14 cellular contexts compared by ENCODE assay signal in the genomic region with DNA sequence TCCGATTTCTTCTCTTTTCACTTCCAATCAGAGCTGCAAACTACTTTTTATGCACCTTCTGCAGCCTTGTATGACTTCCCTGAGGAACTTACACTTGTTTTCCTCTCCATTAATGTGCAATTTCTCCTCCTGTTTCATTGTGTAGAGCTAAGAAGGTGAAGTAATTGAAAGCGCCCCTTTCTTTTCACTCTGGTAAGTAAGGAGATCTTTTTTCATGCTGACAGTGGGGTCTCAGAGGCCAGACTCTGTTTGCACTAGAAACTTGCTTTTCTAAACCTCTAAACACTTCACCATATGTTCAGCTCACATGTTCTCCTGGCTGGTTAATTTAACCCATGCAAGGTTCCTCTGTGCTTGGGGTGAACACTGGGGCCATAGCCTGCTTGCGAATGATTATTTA.
"Had no signal": no experiment of that assay in that cellular context is flagged by ENCODE, and none has a peak within 500 bp of the region (broad histone marks: within the 10 kb centered on the region; RNA-seq: fewer than 3 reads in every experiment).

No MANE protein-coding gene starts in this region.

- H3K79me2 ChIP-seq: hepatocyte, parathyroid adenoma had no signal

- H3K4me1 ChIP-seq: colonic mucosa, parathyroid adenoma, right atrium auricular region, stomach, vagina had no signal

- H3K4me3 ChIP-seq: colonic mucosa, gastroesophageal sphincter, hepatocyte, right atrium auricular region, stomach, thoracic aorta, vagina had no signal

- H2AFZ ChIP-seq: hepatocyte, parathyroid adenoma had no signal

- DNase-seq: activated CD4-positive, alpha-beta T cell treated with anti-CD3 and anti-CD28 coated beads, Interleukin-2, amount 50 U/mL, for 1 hour; activated CD4-positive, CD25-positive, alpha-beta regulatory T cell; activated naive CD4-positive, alpha-beta T cell treated with anti-CD3 and anti-CD28 coated beads, Interleukin-2, amount 10 ng/mL, durations not matched to agents 7 days and 5 days; caudate nucleus; colonic mucosa; small intestine; stomach had no signal

- H3K4me2 ChIP-seq: hepatocyte had no signal

- H3K36me3 Mint-ChIP-seq: activated naive CD4-positive, alpha-beta T cell treated with anti-CD3 and anti-CD28 coated beads, Interleukin-2, amount 10 ng/mL, durations not matched to agents 7 days and 5 days had no signal

- H3K4me1 Mint-ChIP-seq: activated naive CD4-positive, alpha-beta T cell treated with anti-CD3 and anti-CD28 coated beads, Interleukin-2, amount 10 ng/mL, durations not matched to agents 7 days and 5 days had no signal

- H3K4me3 Mint-ChIP-seq: activated naive CD4-positive, alpha-beta T cell treated with anti-CD3 and anti-CD28 coated beads, Interleukin-2, amount 10 ng/mL, durations not matched to agents 7 days and 5 days had no signal

- FAIRE-seq: small intestine had no signal

- H3K36me3 ChIP-seq: colonic mucosa, gastroesophageal sphincter, right atrium auricular region, stomach, thoracic aorta, vagina had no signal

- H3K27ac Mint-ChIP-seq: activated naive CD4-positive, alpha-beta T cell treated with anti-CD3 and anti-CD28 coated beads, Interleukin-2, amount 10 ng/mL, durations not matched to agents 7 days and 5 days; activated T-helper 2 cell treated with anti-CD3 and anti-CD28 coated beads, Interferon-gamma antibody, Interleukin-2, Interleukin-4, amounts not matched to agents 10 μg/mL and 5 μg/mL and 100 μg/mL, durations not matched to agents 14 hours and 24 hours and 36 hours had no signal

- ATAC-seq: gastroesophageal sphincter had no signal

- H3K27me3 ChIP-seq: colonic mucosa, gastroesophageal sphincter, hepatocyte, right atrium auricular region, stomach, vagina had no signal

- H3K9me3 ChIP-seq: colonic mucosa, gastroesophageal sphincter, right atrium auricular region, stomach, thoracic aorta, vagina had no signal

- H3K9ac ChIP-seq: parathyroid adenoma had no signal

- H3K27me3 Mint-ChIP-seq: activated naive CD4-positive, alpha-beta T cell treated with anti-CD3 and anti-CD28 coated beads, Interleukin-2, amount 10 ng/mL, durations not matched to agents 7 days and 5 days had no signal

- H3K27ac ChIP-seq: colonic mucosa, gastroesophageal sphincter, hepatocyte, parathyroid adenoma, right atrium auricular region, stomach, thoracic aorta, vagina had no signal

- H3K9me3 Mint-ChIP-seq: activated naive CD4-positive, alpha-beta T cell treated with anti-CD3 and anti-CD28 coated beads, Interleukin-2, amount 10 ng/mL, durations not matched to agents 7 days and 5 days; activated T-helper 2 cell treated with anti-CD3 and anti-CD28 coated beads, Interferon-gamma antibody, Interleukin-2, Interleukin-4, amounts not matched to agents 10 μg/mL and 5 μg/mL and 100 μg/mL, durations not matched to agents 14 hours and 24 hours and 36 hours had no signal
